ENCODE assay signal across 24 cellular contexts in genomic region chr7:22194633-22195273, GRCh38.
DNase-seq lines count a peak whose midpoint lies in the region; ATAC-seq, FAIRE-seq and TF ChIP-seq lines count a peak whose summit lies in the region.
"Had no signal": no experiment of that assay in that cellular context is flagged by ENCODE, and none has a peak within 500 bp of the region (broad histone marks: within the 10 kb centered on the region; RNA-seq: fewer than 3 reads in every experiment).

No MANE protein-coding gene starts in this region.

- H3K56ac ChIP-seq in H9 (ENCODE audit: insufficient read length, low read depth, low read length) = no peak overlapping the region

- H3K14ac ChIP-seq in H9 (ENCODE audit: insufficient read depth, low read length) = no peak overlapping the region

- TF ChIP-seq CTCF in bronchial epithelial cell (IDR thresholded peaks at IDR 0.05; ENCODE audit: insufficient read depth, low read length, severe bottlenecking) = no peak
- TF ChIP-seq CTCF in kidney (IDR thresholded peaks at IDR 0.05; ENCODE audit: borderline replicate concordance, extremely low read depth, insufficient read depth) = no peak
- no peak for TF ChIP-seq CTCF in H9 (conservative IDR thresholded peaks at IDR 0.05)

- H3K27ac ChIP-seq in kidney (ENCODE audit: low read depth in 2 of 2, low read length in 2 of 2) (no peak overlapping the region), H9 (ENCODE audit: insufficient read length, low read depth, low read length) (no peak overlapping the region)
- H3K27ac ChIP-seq: brain microvascular endothelial cell, epithelial cell of prostate had no signal

- H3K36me3 Mint-ChIP-seq in H9 (ENCODE audit: insufficient read depth in 1 of 3, low read depth in 3 of 3) = peaks cover 0 to 2% (median 0%) of the 10 kb centered on the region in 3 experiments; a peak in 3 of 7 replicates
- H3K36me3 Mint-ChIP-seq: activated naive CD8-positive, alpha-beta T cell treated with anti-CD3 and anti-CD28 coated beads, Interleukin-2, amount 10 ng/mL, durations not matched to agents 7 days and 5 days; natural killer cell treated with Interleukin-12 subunit alpha and Interleukin-12 subunit beta and Interleukin-15 and Interleukin-18, amount 100 ng/mL, for 72 hours; T-cell had no signal

- H4K91ac ChIP-seq in H9 (ENCODE audit: insufficient read length, low read depth, low read length) = no peak overlapping the region

- no peak overlapping the region for H2BK12ac ChIP-seq in H9 (ENCODE audit: insufficient read length, low read depth, low read length)

- H2AFZ ChIP-seq in H9 (ENCODE audit: low read length) = no peak overlapping the region

- H2BK5ac ChIP-seq in H9 (ENCODE audit: insufficient read length, low read length) = no peak overlapping the region

- DNase-seq in NCI-H146 treated with DMSO at 0.1 percent for 48 hours (lab: John Stamatoyannopoulos, UW; ENCODE audit: unreplicated experiment) (peak; percentile 44), bronchial epithelial cell (ENCODE audit: low read depth) (no peak), kidney (peak; percentile 66), pons (ENCODE audit: low spot score) (peak; percentile 83), H9 (no peak)
- no peak for DNase-seq in effector CD4-positive, alpha-beta T cell
- DNase-seq: activated CD4-positive, alpha-beta T cell treated with anti-CD3 and anti-CD28 coated beads for 36 hours; activated naive CD8-positive, alpha-beta T cell treated with anti-CD3 and anti-CD28 coated beads, Interleukin-2, amount 10 ng/mL, durations not matched to agents 7 days and 5 days; brain microvascular endothelial cell; CD8-positive, alpha-beta memory T cell; DMS79 treated with DMSO at 0.1 percent for 48 hours; foreskin fibroblast; NCI-H1048; NCI-H2081; NCI-H526; SHP77 treated with DMSO at 0.1 percent for 48 hours; stimulated activated CD4-positive, alpha-beta T cell treated with anti-CD3 and anti-CD28 coated beads, Interleukin-4, amount 100 ng/mL, for 4 hours; stimulated activated naive CD8-positive, alpha-beta T cell treated with anti-CD3 and anti-CD28 coated beads, Interleukin-15, amount 100 ng/mL, for 72 hours; T-cell; trophoblast cell had no signal

- no peak overlapping the region for H3K18ac ChIP-seq in H9 (ENCODE audit: insufficient read length, low read depth, low read length)

- peaks cover 44 to 69% of the 10 kb centered on the region in 2 experiments for H3K4me1 Mint-ChIP-seq in H9
- H3K4me1 Mint-ChIP-seq: activated CD4-positive, alpha-beta T cell treated with anti-CD3 and anti-CD28 coated beads for 36 hours; activated naive CD8-positive, alpha-beta T cell treated with anti-CD3 and anti-CD28 coated beads, Interleukin-2, amount 10 ng/mL, durations not matched to agents 7 days and 5 days; CD8-positive, alpha-beta memory T cell; stimulated activated naive CD8-positive, alpha-beta T cell treated with anti-CD3 and anti-CD28 coated beads, Interleukin-15, amount 100 ng/mL, for 72 hours; T-cell had no signal

- H3K4ac ChIP-seq in H9 (ENCODE audit: low read depth, low read length) = no peak overlapping the region

- H3K4me3 Mint-ChIP-seq in H9 = no peak overlapping the region
- H3K4me3 Mint-ChIP-seq: activated CD4-positive, alpha-beta T cell treated with anti-CD3 and anti-CD28 coated beads for 36 hours; activated naive CD8-positive, alpha-beta T cell treated with anti-CD3 and anti-CD28 coated beads, Interleukin-2, amount 10 ng/mL, durations not matched to agents 7 days and 5 days; CD8-positive, alpha-beta memory T cell; natural killer cell treated with Interleukin-12 subunit alpha and Interleukin-12 subunit beta and Interleukin-15 and Interleukin-18, amount 100 ng/mL, for 72 hours; stimulated activated naive CD8-positive, alpha-beta T cell treated with anti-CD3 and anti-CD28 coated beads, Interleukin-15, amount 100 ng/mL, for 72 hours; T-cell had no signal

- H2BK20ac ChIP-seq in H9 (ENCODE audit: low read depth, low read length, poor library complexity, severe bottlenecking) = no peak overlapping the region

- H3K27me3 Mint-ChIP-seq in H9 (ENCODE audit: low read depth) = peaks cover 36% of the 10 kb centered on the region

- H4K8ac ChIP-seq in H9 (replicated peaks; ENCODE audit: insufficient read length, low read depth, low read length) = no peak overlapping the region

- intact Hi-C loops in kidney (cut with DNase I) = no loop called here

- ATAC-seq in GM18520 (IDR thresholded peaks at IDR 0.05; ENCODE audit: unreplicated experiment) = no peak
- ATAC-seq: activated CD4-positive, alpha-beta T cell treated with anti-CD3 and anti-CD28 coated beads for 36 hours; natural killer cell treated with Interleukin-12 subunit alpha and Interleukin-12 subunit beta and Interleukin-15 and Interleukin-18, amount 100 ng/mL, for 72 hours; stimulated activated naive CD8-positive, alpha-beta T cell treated with anti-CD3 and anti-CD28 coated beads, Interleukin-15, amount 100 ng/mL, for 72 hours; T-cell had no signal

- H3K4me3 ChIP-seq in bronchial epithelial cell (ENCODE audit: low read depth, low read length) (no peak overlapping the region), kidney (ENCODE audit: low read length in 2 of 2) (no peak overlapping the region)
- H3K4me3 ChIP-seq: HAP-1 had no signal

- H3T11ph ChIP-seq in H9 (ENCODE audit: low read length) = no peak overlapping the region

- no peaks in the 10 kb centered on the region for H3K9me3 Mint-ChIP-seq in H9
- H3K9me3 Mint-ChIP-seq: activated naive CD8-positive, alpha-beta T cell treated with anti-CD3 and anti-CD28 coated beads, Interleukin-2, amount 10 ng/mL, durations not matched to agents 7 days and 5 days; CD8-positive, alpha-beta memory T cell; natural killer cell treated with Interleukin-12 subunit alpha and Interleukin-12 subunit beta and Interleukin-15 and Interleukin-18, amount 100 ng/mL, for 72 hours; stimulated activated naive CD8-positive, alpha-beta T cell treated with anti-CD3 and anti-CD28 coated beads, Interleukin-15, amount 100 ng/mL, for 72 hours; T-cell had no signal

- H3K27me3 ChIP-seq in bronchial epithelial cell (ENCODE audit: control insufficient read depth, insufficient read depth, low read length) (no peaks in the 10 kb centered on the region), H9 (ENCODE audit: insufficient read depth, low read length) (no peaks in the 10 kb centered on the region; the same call in 1 of the 2 replicates)
- H3K27me3 ChIP-seq: brain microvascular endothelial cell had no signal

- peaks cover 3% of the 10 kb centered on the region for H4K20me1 ChIP-seq in H9 (ENCODE audit: control insufficient read depth, insufficient read depth, insufficient read length)

- H3K4me1 ChIP-seq in kidney (ENCODE audit: control insufficient read depth in 1 of 2, insufficient read depth in 1 of 2, low read depth in 1 of 2, low read length in 2 of 2) = peaks cover 2 to 3% of the 10 kb centered on the region in 2 donors
- peaks cover 2% of the 10 kb centered on the region; the same call in 1 of the 2 replicates for H3K4me1 ChIP-seq in H9 (ENCODE audit: insufficient read depth, low read length)

- no peak overlapping the region for H2AK5ac ChIP-seq in H9 (ENCODE audit: insufficient read length, low read length)

- H3K9ac ChIP-seq in kidney (ENCODE audit: low read length in 2 of 2) = no peak overlapping the region
- H3K9ac ChIP-seq in H9 (ENCODE audit: extremely low read depth, insufficient read length, low read length) = no peak overlapping the region

- no peak overlapping the region for H3K27ac Mint-ChIP-seq in H9
- H3K27ac Mint-ChIP-seq: activated CD4-positive, alpha-beta T cell treated with anti-CD3 and anti-CD28 coated beads for 36 hours; activated naive CD8-positive, alpha-beta T cell treated with anti-CD3 and anti-CD28 coated beads, Interleukin-2, amount 10 ng/mL, durations not matched to agents 7 days and 5 days; natural killer cell treated with Interleukin-12 subunit alpha and Interleukin-12 subunit beta and Interleukin-15 and Interleukin-18, amount 100 ng/mL, for 72 hours; stimulated activated naive CD8-positive, alpha-beta T cell treated with anti-CD3 and anti-CD28 coated beads, Interleukin-15, amount 100 ng/mL, for 72 hours; T-cell had no signal

- peaks cover 8% of the 10 kb centered on the region for H3K23me2 ChIP-seq in H9 (ENCODE audit: insufficient read length, low read depth, low read length, poor library complexity, severe bottlenecking)

- H3K4me2 ChIP-seq in H9 (ENCODE audit: insufficient read depth, insufficient read length, low read length) = no peak overlapping the region

- H3K79me2 ChIP-seq in H9 (ENCODE audit: insufficient read depth, low read length) = no peaks in the 10 kb centered on the region

- H3K79me1 ChIP-seq in H9 (ENCODE audit: insufficient read depth, low read depth, low read length, poor library complexity, severe bottlenecking) = no peaks in the 10 kb centered on the region

- H2BK15ac ChIP-seq in H9 (ENCODE audit: low read depth, low read length) = no peak overlapping the region

- no peak overlapping the region for H2BK120ac ChIP-seq in H9 (ENCODE audit: low read depth, low read length, poor library complexity, severe bottlenecking)

- no peaks in the 10 kb centered on the region for H3K36me3 ChIP-seq in bronchial epithelial cell (ENCODE audit: control insufficient read depth, insufficient read depth, low read length)
- H3K36me3 ChIP-seq in kidney (ENCODE audit: control insufficient read depth in 1 of 2, insufficient read depth in 2 of 2, low read length in 2 of 2) = peaks cover 0 to 4% of the 10 kb centered on the region in 2 donors
- H3K36me3 ChIP-seq: brain microvascular endothelial cell, HAP-1 had no signal

- FAIRE-seq in bronchial epithelial cell (lab: Jason Lieb, UNC) (peak; percentile 18), kidney (lab: Jason Lieb, UNC) (no peak)

- whole genome bisulfite sequencing in H9 (ENCODE audit: extremely low coverage, insufficient read length, low lambda C conversion rate) = no CpG with 5 or more reads among the region's 10 CpGs

- no peak overlapping the region for H4K5ac ChIP-seq in H9 (ENCODE audit: insufficient read length, low read depth, low read length)

- H3K9me3 ChIP-seq in kidney (ENCODE audit: control insufficient read depth in 1 of 2, low read length in 2 of 2) (no peaks in the 10 kb centered on the region), H9 (ENCODE audit: control insufficient read depth, low read depth, low read length) (no peaks in the 10 kb centered on the region)
- H3K9me3 ChIP-seq: HAP-1 had no signal

- H3K23ac ChIP-seq in H9 (ENCODE audit: insufficient read length, low read depth, low read length) = no peak overlapping the region

Comparison
In these comparisons a context has a peak if more than half of its experiments do, and no peak if none do; other contexts are left out.
1. DNase-seq: peak in NCI-H146 treated with DMSO at 0.1 percent for 48 hours (single experiment), kidney (single experiment) and pons (single experiment); none in bronchial epithelial cell (single experiment), effector CD4-positive, alpha-beta T cell (single experiment) and H9 (single experiment).